In the genomic region with DNA sequence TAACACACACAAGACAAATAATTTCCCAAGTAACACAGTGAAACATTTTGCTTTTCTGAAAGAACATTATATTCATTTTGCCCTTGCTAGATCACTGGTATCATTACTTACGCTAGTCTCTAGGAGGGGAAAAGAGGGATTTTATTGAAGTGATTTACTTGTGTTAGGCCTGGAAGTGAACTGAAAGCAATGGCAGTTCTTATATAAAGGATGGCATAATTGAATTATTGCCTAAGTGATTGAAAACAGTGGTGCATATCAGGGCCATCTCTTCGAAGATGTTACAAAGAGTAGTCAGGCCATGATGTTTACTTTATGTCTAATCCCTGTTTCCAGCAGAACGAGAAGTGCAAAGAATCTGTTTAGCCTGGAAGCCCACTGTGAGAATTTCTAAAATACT, we compare ENCODE assay signal across 4 cellular contexts. TPM values are rescaled to one million over a fixed set of nuclear protein-coding genes. Genes with fewer than 3 reads are reported as not detected.
"Had no signal": no experiment of that assay in that cellular context is flagged by ENCODE, and none has a peak within 500 bp of the region (broad histone marks: within the 10 kb centered on the region; RNA-seq: fewer than 3 reads in every experiment).

No MANE protein-coding gene starts in this region.

RNA-seq across cellular contexts. Expression of a gene that starts 38.8 kb away (rescaled TPM):
- total RNA-seq: GM23248, H9, HT-29, K562 had no signal
- polyA plus RNA-seq: GM23248, K562 had no signal
